Comparison of ENCODE assay signal across 1 cellular context in the genomic region with DNA sequence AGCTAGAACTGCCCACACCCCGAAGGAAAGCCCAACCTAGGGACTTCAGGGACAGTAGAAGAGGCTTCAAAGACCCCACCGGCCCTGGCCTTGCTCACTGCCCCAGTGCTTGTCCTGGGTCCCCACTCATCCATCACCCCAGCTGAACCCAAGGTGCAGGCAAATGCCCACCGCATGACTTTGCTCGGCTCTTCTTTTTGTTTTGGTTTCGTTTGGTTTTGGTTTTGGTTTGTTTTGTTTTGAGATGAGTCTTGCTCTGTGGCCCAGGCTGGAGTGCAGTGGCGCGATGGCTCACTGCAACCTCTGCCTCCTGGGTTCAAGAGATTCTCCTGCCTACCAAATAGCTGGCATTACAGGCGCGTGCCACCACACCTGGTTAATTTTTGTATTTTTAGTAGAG.
TF ChIP-seq lines count a peak whose summit lies in the region.

No MANE protein-coding gene starts in this region.

TF ChIP-seq in GM23338, 12 proteins besides CTCF, POLR2A, EP300 and RAD21 (continued from another document):
- TF ChIP-seq, protein P1, sequence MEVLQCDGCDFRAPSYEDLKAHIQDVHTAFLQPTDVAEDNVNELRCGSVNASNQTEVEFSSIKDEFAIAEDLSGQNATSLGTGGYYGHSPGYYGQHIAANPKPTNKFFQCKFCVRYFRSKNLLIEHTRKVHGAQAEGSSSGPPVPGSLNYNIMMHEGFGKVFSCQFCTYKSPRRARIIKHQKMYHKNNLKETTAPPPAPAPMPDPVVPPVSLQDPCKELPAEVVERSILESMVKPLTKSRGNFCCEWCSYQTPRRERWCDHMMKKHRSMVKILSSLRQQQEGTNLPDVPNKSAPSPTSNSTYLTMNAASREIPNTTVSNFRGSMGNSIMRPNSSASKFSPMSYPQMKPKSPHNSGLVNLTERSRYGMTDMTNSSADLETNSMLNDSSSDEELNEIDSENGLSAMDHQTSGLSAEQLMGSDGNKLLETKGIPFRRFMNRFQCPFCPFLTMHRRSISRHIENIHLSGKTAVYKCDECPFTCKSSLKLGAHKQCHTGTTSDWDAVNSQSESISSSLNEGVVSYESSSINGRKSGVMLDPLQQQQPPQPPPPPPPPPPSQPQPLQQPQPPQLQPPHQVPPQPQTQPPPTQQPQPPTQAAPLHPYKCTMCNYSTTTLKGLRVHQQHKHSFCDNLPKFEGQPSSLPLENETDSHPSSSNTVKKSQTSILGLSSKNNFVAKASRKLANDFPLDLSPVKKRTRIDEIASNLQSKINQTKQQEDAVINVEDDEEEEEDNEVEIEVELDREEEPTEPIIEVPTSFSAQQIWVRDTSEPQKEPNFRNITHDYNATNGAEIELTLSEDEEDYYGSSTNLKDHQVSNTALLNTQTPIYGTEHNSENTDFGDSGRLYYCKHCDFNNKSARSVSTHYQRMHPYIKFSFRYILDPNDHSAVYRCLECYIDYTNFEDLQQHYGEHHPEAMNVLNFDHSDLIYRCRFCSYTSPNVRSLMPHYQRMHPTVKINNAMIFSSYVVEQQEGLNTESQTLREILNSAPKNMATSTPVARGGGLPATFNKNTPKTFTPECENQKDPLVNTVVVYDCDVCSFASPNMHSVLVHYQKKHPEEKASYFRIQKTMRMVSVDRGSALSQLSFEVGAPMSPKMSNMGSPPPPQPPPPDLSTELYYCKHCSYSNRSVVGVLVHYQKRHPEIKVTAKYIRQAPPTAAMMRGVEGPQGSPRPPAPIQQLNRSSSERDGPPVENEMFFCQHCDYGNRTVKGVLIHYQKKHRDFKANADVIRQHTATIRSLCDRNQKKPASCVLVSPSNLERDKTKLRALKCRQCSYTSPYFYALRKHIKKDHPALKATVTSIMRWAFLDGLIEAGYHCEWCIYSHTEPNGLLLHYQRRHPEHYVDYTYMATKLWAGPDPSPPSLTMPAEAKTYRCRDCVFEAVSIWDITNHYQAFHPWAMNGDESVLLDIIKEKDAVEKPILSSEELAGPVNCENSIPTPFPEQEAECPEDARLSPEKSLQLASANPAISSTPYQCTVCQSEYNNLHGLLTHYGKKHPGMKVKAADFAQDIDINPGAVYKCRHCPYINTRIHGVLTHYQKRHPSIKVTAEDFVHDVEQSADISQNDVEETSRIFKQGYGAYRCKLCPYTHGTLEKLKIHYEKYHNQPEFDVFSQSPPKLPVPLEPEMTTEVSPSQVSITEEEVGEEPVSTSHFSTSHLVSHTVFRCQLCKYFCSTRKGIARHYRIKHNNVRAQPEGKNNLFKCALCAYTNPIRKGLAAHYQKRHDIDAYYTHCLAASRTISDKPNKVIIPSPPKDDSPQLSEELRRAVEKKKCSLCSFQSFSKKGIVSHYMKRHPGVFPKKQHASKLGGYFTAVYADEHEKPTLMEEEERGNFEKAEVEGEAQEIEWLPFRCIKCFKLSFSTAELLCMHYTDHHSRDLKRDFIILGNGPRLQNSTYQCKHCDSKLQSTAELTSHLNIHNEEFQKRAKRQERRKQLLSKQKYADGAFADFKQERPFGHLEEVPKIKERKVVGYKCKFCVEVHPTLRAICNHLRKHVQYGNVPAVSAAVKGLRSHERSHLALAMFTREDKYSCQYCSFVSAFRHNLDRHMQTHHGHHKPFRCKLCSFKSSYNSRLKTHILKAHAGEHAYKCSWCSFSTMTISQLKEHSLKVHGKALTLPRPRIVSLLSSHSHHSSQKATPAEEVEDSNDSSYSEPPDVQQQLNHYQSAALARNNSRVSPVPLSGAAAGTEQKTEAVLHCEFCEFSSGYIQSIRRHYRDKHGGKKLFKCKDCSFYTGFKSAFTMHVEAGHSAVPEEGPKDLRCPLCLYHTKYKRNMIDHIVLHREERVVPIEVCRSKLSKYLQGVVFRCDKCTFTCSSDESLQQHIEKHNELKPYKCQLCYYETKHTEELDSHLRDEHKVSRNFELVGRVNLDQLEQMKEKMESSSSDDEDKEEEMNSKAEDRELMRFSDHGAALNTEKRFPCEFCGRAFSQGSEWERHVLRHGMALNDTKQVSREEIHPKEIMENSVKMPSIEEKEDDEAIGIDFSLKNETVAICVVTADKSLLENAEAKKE (CRISPR knock-in tag; IDR thresholded peaks at IDR 0.05), result no peak
- TF ChIP-seq ZNF114 (CRISPR knock-in tag; IDR thresholded peaks at IDR 0.05), result no peak
TF ChIP-seq in GM23338: peak in this region for 0.
